22 cellular contexts compared by ENCODE assay signal in genomic region chr3:13238687-13239466, GRCh38.
DNase-seq lines count a peak whose midpoint lies in the region; ATAC-seq, FAIRE-seq and TF ChIP-seq lines count a peak whose summit lies in the region.
"Had no signal": no experiment of that assay in that cellular context is flagged by ENCODE, and none has a peak within 500 bp of the region (broad histone marks: within the 10 kb centered on the region; RNA-seq: fewer than 3 reads in every experiment).

No MANE protein-coding gene starts in this region.

- ATAC-seq in activated naive CD8-positive, alpha-beta T cell treated with anti-CD3 and anti-CD28 coated beads, Interleukin-2, amount 10 ng/mL, durations not matched to agents 7 days and 5 days (ENCODE audit: low read depth), result no peak
- ATAC-seq in DND-41 (ENCODE audit: insufficient read depth, low read depth) (no peak), GM18867 (IDR thresholded peaks at IDR 0.05; ENCODE audit: unreplicated experiment) (no peak)
- no peak for ATAC-seq in central memory CD8-positive, alpha-beta T cell (replicated peaks; ENCODE audit: extremely low read depth, poor library complexity, severe bottlenecking)
- ATAC-seq: A549; CD8-positive, alpha-beta T cell; GM12878 had no signal

- no peaks in the 10 kb centered on the region for H3K79me2 ChIP-seq in DND-41 (ENCODE audit: insufficient read depth, low read length)

- no peak overlapping the region for H3K4me3 Mint-ChIP-seq in activated naive CD8-positive, alpha-beta T cell treated with anti-CD3 and anti-CD28 coated beads, Interleukin-2, amount 10 ng/mL, durations not matched to agents 7 days and 5 days
- H3K4me3 Mint-ChIP-seq in activated naive CD8-positive, alpha-beta T cell treated with anti-CD3 and anti-CD28 coated beads for 36 hours, result no peak overlapping the region
- no peak overlapping the region for H3K4me3 Mint-ChIP-seq in central memory CD8-positive, alpha-beta T cell
- H3K4me3 Mint-ChIP-seq: CD8-positive, alpha-beta T cell; HFFc6; IgD-negative memory B cell had no signal

- TF ChIP-seq CTCF in DND-41 (IDR thresholded peaks at IDR 0.05; ENCODE audit: borderline replicate concordance, extremely low read depth, low read length, poor library complexity, severe bottlenecking), result no peak

- H3K36me3 ChIP-seq in DND-41 (ENCODE audit: insufficient read depth, low read length), result no peaks in the 10 kb centered on the region

- peak overlapping the region; percentile 47 for H3K27ac Mint-ChIP-seq in activated naive CD8-positive, alpha-beta T cell treated with anti-CD3 and anti-CD28 coated beads, Interleukin-2, amount 10 ng/mL, durations not matched to agents 7 days and 5 days
- no peak overlapping the region for H3K27ac Mint-ChIP-seq in activated naive CD8-positive, alpha-beta T cell treated with anti-CD3 and anti-CD28 coated beads for 36 hours
- peak overlapping the region; percentile 17 for H3K27ac Mint-ChIP-seq in central memory CD8-positive, alpha-beta T cell (ENCODE audit: low read depth)
- H3K27ac Mint-ChIP-seq: CD8-positive, alpha-beta T cell; HFFc6; IgD-negative memory B cell had no signal

- 0 out of 2 replicates have a peak, but pooled peaks cover 3% of the 10 kb centered on the region for H4K20me1 ChIP-seq in DND-41 (ENCODE audit: insufficient read depth, low read length)

- H3K27ac ChIP-seq in DND-41 (ENCODE audit: low read length), result peak overlapping the region; percentile 25; the same call in 1 of the 2 replicates
- H3K27ac ChIP-seq: 22Rv1, A549, GM23248, HL-60 had no signal

- no peak overlapping the region for H2AFZ ChIP-seq in DND-41 (ENCODE audit: low read depth, low read length)
- H2AFZ ChIP-seq: GM23248 had no signal

- DNase-seq in activated naive CD8-positive, alpha-beta T cell treated with anti-CD3 and anti-CD28 coated beads, Interleukin-2, amount 10 ng/mL, durations not matched to agents 7 days and 5 days, result no peak
- DNase-seq in activated naive CD8-positive, alpha-beta T cell treated with anti-CD3 and anti-CD28 coated beads for 36 hours, result no peak
- no peak for DNase-seq in DND-41
- no peak for DNase-seq in central memory CD8-positive, alpha-beta T cell (ENCODE audit: low spot score in 2 of 2)
- DNase-seq in NOMO-1 (lab: John Stamatoyannopoulos, UW; ENCODE audit: unreplicated experiment in 2 of 2), result no peak
- DNase-seq in HTR-8/SVneo (ENCODE audit: insufficient read length, low spot score), result no peak
- DNase-seq: AML-193; Calu3; CD8-positive, alpha-beta T cell; DMS79 treated with DMSO at 0.1 percent for 48 hours; EL; GM23248; HCEC 1CT; HFFc6; KBM-7 had no signal

- H3K9me3 Mint-ChIP-seq in activated naive CD8-positive, alpha-beta T cell treated with anti-CD3 and anti-CD28 coated beads, Interleukin-2, amount 10 ng/mL, durations not matched to agents 7 days and 5 days, result no peaks in the 10 kb centered on the region
- no peaks in the 10 kb centered on the region for H3K9me3 Mint-ChIP-seq in activated naive CD8-positive, alpha-beta T cell treated with anti-CD3 and anti-CD28 coated beads for 36 hours
- H3K9me3 Mint-ChIP-seq in central memory CD8-positive, alpha-beta T cell, result no peaks in the 10 kb centered on the region
- H3K9me3 Mint-ChIP-seq: CD8-positive, alpha-beta T cell; HFFc6; IgD-negative memory B cell had no signal

- no peak overlapping the region for H3K4me2 ChIP-seq in DND-41 (ENCODE audit: insufficient read depth, low read length)
- H3K4me2 ChIP-seq: A549 had no signal

- no peaks in the 10 kb centered on the region for H3K9me3 ChIP-seq in DND-41 (ENCODE audit: insufficient read depth, low read length, severe bottlenecking)
- H3K9me3 ChIP-seq: A549 had no signal

- H3K27me3 Mint-ChIP-seq in activated naive CD8-positive, alpha-beta T cell treated with anti-CD3 and anti-CD28 coated beads, Interleukin-2, amount 10 ng/mL, durations not matched to agents 7 days and 5 days, result peaks cover 6% of the 10 kb centered on the region
- peaks cover 4% of the 10 kb centered on the region for H3K27me3 Mint-ChIP-seq in activated naive CD8-positive, alpha-beta T cell treated with anti-CD3 and anti-CD28 coated beads for 36 hours
- H3K27me3 Mint-ChIP-seq in central memory CD8-positive, alpha-beta T cell, result peaks cover 18% of the 10 kb centered on the region

- H3K36me3 Mint-ChIP-seq in activated naive CD8-positive, alpha-beta T cell treated with anti-CD3 and anti-CD28 coated beads, Interleukin-2, amount 10 ng/mL, durations not matched to agents 7 days and 5 days, result no peaks in the 10 kb centered on the region
- H3K36me3 Mint-ChIP-seq in activated naive CD8-positive, alpha-beta T cell treated with anti-CD3 and anti-CD28 coated beads for 36 hours, result no peaks in the 10 kb centered on the region
- peaks cover 3% of the 10 kb centered on the region for H3K36me3 Mint-ChIP-seq in central memory CD8-positive, alpha-beta T cell (ENCODE audit: insufficient read depth)
- H3K36me3 Mint-ChIP-seq: CD8-positive, alpha-beta T cell; IgD-negative memory B cell had no signal

- peaks cover 19% of the 10 kb centered on the region for H3K4me1 Mint-ChIP-seq in activated naive CD8-positive, alpha-beta T cell treated with anti-CD3 and anti-CD28 coated beads, Interleukin-2, amount 10 ng/mL, durations not matched to agents 7 days and 5 days
- H3K4me1 Mint-ChIP-seq in activated naive CD8-positive, alpha-beta T cell treated with anti-CD3 and anti-CD28 coated beads for 36 hours, result peaks cover 16% of the 10 kb centered on the region
- peaks cover 21% of the 10 kb centered on the region for H3K4me1 Mint-ChIP-seq in central memory CD8-positive, alpha-beta T cell

- no peak overlapping the region for H3K9ac ChIP-seq in DND-41 (ENCODE audit: low read depth, low read length)
- H3K9ac ChIP-seq: GM23248 had no signal

- no peak overlapping the region for H3K4me3 ChIP-seq in DND-41 (ENCODE audit: low read depth in 1 of 2, low read length in 2 of 2)
- H3K4me3 ChIP-seq: A549, GM12878, GM23248 had no signal

- H3K4me1 ChIP-seq in DND-41 (ENCODE audit: insufficient read depth, low read length), result peaks cover 36% of the 10 kb centered on the region

- POLR2A ChIA-PET in activated naive CD8-positive, alpha-beta T cell treated with anti-CD3 and anti-CD28 coated beads, Interleukin-2, amount 10 ng/mL, durations not matched to agents 7 days and 5 days (lab: Charles Lee), result no interaction called here

- no peaks in the 10 kb centered on the region for H3K27me3 ChIP-seq in DND-41 (ENCODE audit: insufficient read depth, low read length, poor library complexity)

- FAIRE-seq in HTR-8/SVneo (lab: Jason Lieb, UNC), result no peak
- FAIRE-seq: A549, GM12878, GM19239 had no signal
